In genomic region chr11:131819845-131820244, GRCh38 we compare ENCODE assay signal across 15 cellular contexts.
DNase-seq lines count a peak whose midpoint lies in the region; TF ChIP-seq lines count a peak whose summit lies in the region.
"Had no signal": no experiment of that assay in that cellular context is flagged by ENCODE, and none has a peak within 500 bp of the region (broad histone marks: within the 10 kb centered on the region; RNA-seq: fewer than 3 reads in every experiment).

No MANE protein-coding gene starts in this region.

- H3K9me3 ChIP-seq in neural cell (ENCODE audit: low read length) = no peaks in the 10 kb centered on the region
- H3K9me3 ChIP-seq: BLaER1, Caco-2 had no signal

- H3K36me3 ChIP-seq in neural cell (ENCODE audit: insufficient read depth, low read length) = no peaks in the 10 kb centered on the region
- H3K36me3 ChIP-seq: BLaER1 had no signal

- no peaks in the 10 kb centered on the region for H3K79me2 ChIP-seq in neural cell (replicated peaks; ENCODE audit: insufficient read depth, low read length)

- H4K20me1 ChIP-seq in neural cell (ENCODE audit: insufficient read depth) = no peaks in the 10 kb centered on the region
- H4K20me1 ChIP-seq: BLaER1 had no signal

- no peak for TF ChIP-seq CTCF in neural cell (IDR thresholded peaks at IDR 0.05; ENCODE audit: poor library complexity, severe bottlenecking)
- no peak for TF ChIP-seq CTCF in GM10248 (IDR thresholded peaks at IDR 0.05; ENCODE audit: control extremely low read depth, extremely low read depth, low read depth, missing control alignments)

- TF ChIP-seq RAD21 in neural cell (conservative IDR thresholded peaks at IDR 0.05) = no peak

- TF ChIP-seq EP300 in neural cell (conservative IDR thresholded peaks at IDR 0.05; ENCODE audit: poor library complexity, severe bottlenecking) = peak; percentile 78

- no peaks in the 10 kb centered on the region for H3K9me2 ChIP-seq in neural cell (ENCODE audit: insufficient read depth, low read length)

- no peaks in the 10 kb centered on the region for H3K27me3 ChIP-seq in neural cell (ENCODE audit: insufficient read depth, low read depth, low read length)
- H3K27me3 ChIP-seq: BLaER1 had no signal

- H3K4me2 ChIP-seq in neural cell (ENCODE audit: low read length) = no peak overlapping the region
- H3K4me2 ChIP-seq: BLaER1, GM23338 had no signal

- CTCF ChIA-PET in GM10248 (lab: Yijun Ruan, JAX) = no interaction called here

- POLR2A ChIA-PET in GM10248 (lab: Yijun Ruan, JAX) = no interaction called here

- no peak overlapping the region for H2AFZ ChIP-seq in neural cell (ENCODE audit: low read depth, low read length)
- H2AFZ ChIP-seq: GM23338 had no signal

- peak overlapping the region; percentile 56 for H3K27ac ChIP-seq in neural cell (ENCODE audit: low read length)
- H3K27ac ChIP-seq: BLaER1, C4-2B had no signal

- H3F3A ChIP-seq in neural cell (ENCODE audit: insufficient read depth, low read length, poor library complexity, severe bottlenecking) = no peaks in the 10 kb centered on the region

- H3K4me3 ChIP-seq in neural cell (ENCODE audit: low read length) = peak overlapping the region; percentile 15
- H3K4me3 ChIP-seq: BLaER1, GM23338 had no signal

- no peak overlapping the region for H3K9ac ChIP-seq in neural cell (ENCODE audit: low read length)
- H3K9ac ChIP-seq: BLaER1 had no signal

- DNase-seq in NCI-H2227 (lab: John Stamatoyannopoulos, UW; ENCODE audit: unreplicated experiment) (peak; percentile 84), NCI-H2227 treated with DMSO at 0.1 percent for 48 hours (lab: John Stamatoyannopoulos, UW) (peak; percentile 80), GM10248 (ENCODE audit: extremely low spot score) (no peak), hypothalamus (lab: John Stamatoyannopoulos, UW) (no peak)
- DNase-seq in activated CD4-positive, alpha-beta T cell treated with anti-CD3 and anti-CD28 coated beads for 48 hours = no peak
- DNase-seq: Caco-2; CD4-positive, CD25-positive, alpha-beta regulatory T cell; CD8-positive, alpha-beta T cell; DMS153; DND-41; H9 had no signal

TF ChIP-seq in neural cell, 6 proteins besides CTCF, POLR2A, EP300 and RAD21:
- TF ChIP-seq EZH2 (IDR thresholded peaks at IDR 0.05; ENCODE audit: borderline replicate concordance, insufficient read depth, low read length, poor library complexity, severe bottlenecking) (no peak), POLR2AphosphoS5 (IDR thresholded peaks at IDR 0.05) (peak; percentile 44)

Comparison
In these comparisons a context has a peak if more than half of its experiments do, and no peak if none do; other contexts are left out.
1. DNase-seq: peak in NCI-H2227 (single experiment) and NCI-H2227 treated with DMSO at 0.1 percent for 48 hours (single experiment); none in GM10248 (single experiment), activated CD4-positive, alpha-beta T cell treated with anti-CD3 and anti-CD28 coated beads for 48 hours (single experiment) and hypothalamus (0 of 51).